ENCODE assay signal across 26 cellular contexts in the genomic region with DNA sequence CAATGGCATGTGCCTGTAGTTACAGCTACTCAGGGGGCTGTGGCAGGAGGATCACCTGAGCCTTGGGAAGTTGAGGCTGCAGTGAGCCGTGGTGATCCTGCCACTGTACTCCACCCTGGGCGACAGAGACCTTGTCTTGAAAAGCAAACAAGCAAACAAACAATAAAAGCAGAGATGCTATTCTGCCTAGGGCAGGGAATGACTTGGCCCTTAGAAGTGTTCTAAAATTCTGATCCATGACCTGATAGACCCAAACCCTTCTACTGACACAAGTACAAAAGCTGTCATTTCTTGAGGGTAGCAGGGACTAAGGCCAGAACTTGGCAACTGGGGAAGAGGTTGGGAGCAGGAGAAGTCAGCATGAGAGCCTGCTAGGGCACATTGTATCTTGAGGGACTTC. TPM values are rescaled to one million over a fixed set of nuclear protein-coding genes. Genes with fewer than 3 reads are reported as not detected.
"Had no signal": no experiment of that assay in that cellular context is flagged by ENCODE, and none has a peak within 500 bp of the region (broad histone marks: within the 10 kb centered on the region; RNA-seq: fewer than 3 reads in every experiment).

No MANE protein-coding gene starts in this region.

- H3K4me2 ChIP-seq: hepatocyte had no signal

- H3K4me3 ChIP-seq: colonic mucosa, hepatocyte, mucosa of descending colon, pancreas, prostate gland, right lobe of liver, vagina had no signal

- H3K4me1 ChIP-seq: colonic mucosa, pancreas, prostate gland had no signal

- H3K79me2 ChIP-seq: hepatocyte had no signal

- H3K36me3 ChIP-seq: colonic mucosa, pancreas, prostate gland, right lobe of liver, vagina had no signal

- H3K27ac Mint-ChIP-seq: endodermal cell; naive thymus-derived CD8-positive, alpha-beta T cell; type B pancreatic cell had no signal

- H3K27ac ChIP-seq: colonic mucosa, hepatocyte, pancreas, prostate gland, right lobe of liver, vagina had no signal

- H3K36me3 Mint-ChIP-seq: type B pancreatic cell had no signal

- H3K9me3 Mint-ChIP-seq: endodermal cell; naive thymus-derived CD8-positive, alpha-beta T cell; neural crest cell had no signal

- H2AFZ ChIP-seq: hepatocyte had no signal

- ATAC-seq: left cardiac atrium; mucosa of descending colon; naive thymus-derived CD8-positive, alpha-beta T cell; pancreas; right lobe of liver had no signal

- H3K9me3 ChIP-seq: colonic mucosa, mucosa of descending colon, pancreas, prostate gland, right lobe of liver, vagina had no signal

- H3K4me3 Mint-ChIP-seq: endodermal cell; naive thymus-derived CD8-positive, alpha-beta T cell; neural crest cell; type B pancreatic cell had no signal

- H3K4me1 Mint-ChIP-seq: endodermal cell had no signal

- DNase-seq: cerebellar nuclear complex; colonic mucosa; effector CD4-positive, alpha-beta T cell; endodermal cell; foreskin melanocyte; head of caudate nucleus; kidney; left cardiac atrium; mucosa of descending colon; naive thymus-derived CD8-positive, alpha-beta T cell; nucleus accumbens; pancreas; retina; right lobe of liver; stimulated activated CD4-positive, alpha-beta T cell treated with anti-CD3 and anti-CD28 coated beads, Interleukin-15, amount 100 ng/mL, for 24 hours; stimulated activated CD4-positive, alpha-beta T cell treated with anti-CD3 and anti-CD28 coated beads, Interleukin-1b, Interleukin-23, amount 100 ng/mL, for 48 hours; stimulated activated CD4-positive, alpha-beta T cell treated with anti-CD3 and anti-CD28 coated beads, Interleukin-4, amount 100 ng/mL, for 24 hours; stimulated activated naive CD4-positive, alpha-beta T cell treated with Interleukin-2 at 50 U/mL for 16 hours had no signal

- H3K27me3 ChIP-seq: colonic mucosa, hepatocyte, pancreas, right lobe of liver, vagina had no signal

RNA-seq across cellular contexts. Expression of a gene that starts 15.6 kb away (rescaled TPM):
- total RNA-seq: dermis microvascular lymphatic vessel endothelial cell, neural crest cell had no signal

RNA-seq across cellular contexts. Expression of a gene that starts 47.2 kb away (rescaled TPM):
- total RNA-seq: colonic mucosa; dermis microvascular lymphatic vessel endothelial cell; endodermal cell; kidney; left cardiac atrium; liver; naive thymus-derived CD8-positive, alpha-beta T cell; neural crest cell; pancreas; right lobe of liver; vagina had no signal
- polyA plus RNA-seq: esophagus; hepatocyte; liver; naive thymus-derived CD8-positive, alpha-beta T cell had no signal
